Comparison of ENCODE assay signal across 18 cellular contexts in the genomic region with DNA sequence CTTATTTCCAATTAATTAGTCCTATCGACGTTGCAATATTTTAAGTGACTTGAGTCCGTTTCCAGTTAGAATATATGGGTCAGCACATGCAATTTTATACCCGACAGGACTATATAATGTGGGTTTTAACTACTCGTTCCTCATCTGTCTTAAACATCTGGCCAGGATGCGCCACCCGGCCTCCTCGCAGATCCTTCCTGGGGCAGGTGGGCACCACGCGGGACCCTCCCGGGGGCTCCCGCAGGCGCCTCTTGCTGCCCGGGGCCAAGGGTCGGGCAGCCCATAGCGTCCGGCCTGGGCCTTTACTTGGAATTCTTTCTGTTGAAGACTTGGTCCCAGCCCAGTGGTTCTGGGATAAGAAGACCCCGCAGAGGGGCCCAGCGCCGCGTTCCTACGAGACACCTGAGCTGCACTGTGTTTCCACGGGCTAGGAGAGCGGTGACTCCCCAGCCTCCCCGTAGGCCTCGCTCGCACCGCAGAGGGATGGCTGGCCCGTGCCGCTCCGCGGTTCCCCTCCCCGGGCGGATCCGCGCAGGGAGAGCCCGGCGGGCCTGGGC. TPM values are rescaled to one million over a fixed set of nuclear protein-coding genes. Genes with fewer than 3 reads are reported as not detected.
DNase-seq lines count a peak whose midpoint lies in the region; ATAC-seq and TF ChIP-seq lines count a peak whose summit lies in the region.
"Had no signal": no experiment of that assay in that cellular context is flagged by ENCODE, and none has a peak within 500 bp of the region (broad histone marks: within the 10 kb centered on the region; RNA-seq: fewer than 3 reads in every experiment).

No MANE protein-coding gene starts in this region.

- peak; percentile 41 for DNase-seq in activated naive CD8-positive, alpha-beta T cell treated with anti-CD3 and anti-CD28 coated beads, Interleukin-2, amount 10 ng/mL, durations not matched to agents 7 days and 5 days
- no peak for DNase-seq in activated naive CD8-positive, alpha-beta T cell treated with anti-CD3 and anti-CD28 coated beads for 36 hours
- DNase-seq in mammary epithelial cell (no peak), mesendoderm (peak; percentile 20), type B pancreatic cell (ENCODE audit: extremely low spot score, unreplicated experiment) (no peak), G401 (ENCODE audit: low spot score) (no peak), sciatic nerve (ENCODE audit: low spot score) (no peak), GM10266 (ENCODE audit: extremely low spot score) (no peak)
- DNase-seq: Calu3; cerebellar nuclear complex; NCI-H1930; PC-3; stimulated activated CD4-positive, alpha-beta T cell treated with anti-CD3 and anti-CD28 coated beads, Interleukin-15, amount 100 ng/mL, for 24 hours; SW 1271; thyroid gland; WERI-Rb-1 had no signal

- H3K27ac ChIP-seq in mammary epithelial cell (ENCODE audit: insufficient read depth, low read depth, low read length) (no peak overlapping the region), mesendoderm (ENCODE audit: low read depth, low read length) (no peak overlapping the region)
- H3K27ac ChIP-seq: thyroid gland, WERI-Rb-1 had no signal

- H3K4me1 ChIP-seq in mammary epithelial cell (ENCODE audit: insufficient read depth, low read length) (peaks cover 22% of the 10 kb centered on the region), mesendoderm (ENCODE audit: control insufficient read depth, low read depth, low read length) (no peaks in the 10 kb centered on the region)

- H3K56ac ChIP-seq in mesendoderm (ENCODE audit: low read length), result no peak overlapping the region

- no peak overlapping the region for H3K4ac ChIP-seq in mesendoderm (ENCODE audit: low read depth, low read length)

- H3K4me3 Mint-ChIP-seq in activated naive CD8-positive, alpha-beta T cell treated with anti-CD3 and anti-CD28 coated beads, Interleukin-2, amount 10 ng/mL, durations not matched to agents 7 days and 5 days, result no peak overlapping the region
- no peak overlapping the region for H3K4me3 Mint-ChIP-seq in activated naive CD8-positive, alpha-beta T cell treated with anti-CD3 and anti-CD28 coated beads for 36 hours
- peak overlapping the region; percentile 4 for H3K4me3 Mint-ChIP-seq in type B pancreatic cell

- no peak overlapping the region for H2BK120ac ChIP-seq in mesendoderm (ENCODE audit: low read depth, low read length)

- H4K20me1 ChIP-seq in mammary epithelial cell (ENCODE audit: insufficient read depth, low read length), result no peaks in the 10 kb centered on the region

- H2BK15ac ChIP-seq in mesendoderm (replicated peaks; ENCODE audit: low read depth), result no peak overlapping the region

- H3K23ac ChIP-seq in mesendoderm (ENCODE audit: low read length), result no peak overlapping the region

- no TSS peak for BruUV-seq in mammary epithelial cell (replicated peaks; lab: Mats Ljungman, UMichigan)

- H3K27ac Mint-ChIP-seq in activated naive CD8-positive, alpha-beta T cell treated with anti-CD3 and anti-CD28 coated beads, Interleukin-2, amount 10 ng/mL, durations not matched to agents 7 days and 5 days, result peak overlapping the region; percentile 8
- no peak overlapping the region for H3K27ac Mint-ChIP-seq in activated naive CD8-positive, alpha-beta T cell treated with anti-CD3 and anti-CD28 coated beads for 36 hours
- no peak overlapping the region for H3K27ac Mint-ChIP-seq in type B pancreatic cell

- H4K8ac ChIP-seq in mesendoderm (ENCODE audit: low read depth, low read length), result no peak overlapping the region

- no peak overlapping the region for H3K9ac ChIP-seq in mammary epithelial cell (ENCODE audit: insufficient read depth, low read length)
- no peak overlapping the region for H3K9ac ChIP-seq in mesendoderm (ENCODE audit: low read length)

- in situ Hi-C loops in mammary epithelial cell (cut with MboI; ENCODE audit: low sequenced_read_pairs in 2 of 2) (no loop called here), G401 (cut with HindIII; ENCODE audit: low sequenced_read_pairs) (no loop called here)

- H3K4me3 ChIP-seq in mammary epithelial cell (replicated peaks in 1 of 3; ENCODE audit: insufficient read depth in 1 of 3, low read depth in 2 of 3, low read length in 3 of 3) (no peak overlapping the region), mesendoderm (ENCODE audit: low read length) (no peak overlapping the region)
- H3K4me3 ChIP-seq: thyroid gland had no signal

- H3K4me1 Mint-ChIP-seq in activated naive CD8-positive, alpha-beta T cell treated with anti-CD3 and anti-CD28 coated beads, Interleukin-2, amount 10 ng/mL, durations not matched to agents 7 days and 5 days, result peaks cover 14% of the 10 kb centered on the region
- H3K4me1 Mint-ChIP-seq in activated naive CD8-positive, alpha-beta T cell treated with anti-CD3 and anti-CD28 coated beads for 36 hours, result peaks cover 31% of the 10 kb centered on the region
- peaks cover 6% of the 10 kb centered on the region for H3K4me1 Mint-ChIP-seq in type B pancreatic cell (ENCODE audit: unreplicated experiment)

- POLR2A ChIA-PET in activated naive CD8-positive, alpha-beta T cell treated with anti-CD3 and anti-CD28 coated beads, Interleukin-2, amount 10 ng/mL, durations not matched to agents 7 days and 5 days (lab: Charles Lee), result no interaction called here

- WGBS in mammary epithelial cell (ENCODE audit: low coverage, missing lambda C conversion rate), result 52% methylated on average over 16 of the region's 38 CpGs
- WGBS in mesendoderm (ENCODE audit: extremely low coverage, insufficient coverage, low lambda C conversion rate), result no CpG with 5 or more reads among the region's 38 CpGs

- ATAC-seq in activated naive CD8-positive, alpha-beta T cell treated with anti-CD3 and anti-CD28 coated beads, Interleukin-2, amount 10 ng/mL, durations not matched to agents 7 days and 5 days (ENCODE audit: low read depth), result no peak
- ATAC-seq in sciatic nerve, result no peak
- ATAC-seq: PC-3 had no signal

- CTCF ChIA-PET in mammary epithelial cell (lab: Charles Lee; ENCODE audit: low non-redundant PET), result no interaction called here

- peaks cover 82% of the 10 kb centered on the region for H3K27me3 Mint-ChIP-seq in activated naive CD8-positive, alpha-beta T cell treated with anti-CD3 and anti-CD28 coated beads, Interleukin-2, amount 10 ng/mL, durations not matched to agents 7 days and 5 days
- H3K27me3 Mint-ChIP-seq in activated naive CD8-positive, alpha-beta T cell treated with anti-CD3 and anti-CD28 coated beads for 36 hours, result peaks cover 89% of the 10 kb centered on the region
- H3K27me3 Mint-ChIP-seq in type B pancreatic cell, result peaks cover 83% of the 10 kb centered on the region

- TF ChIP-seq CTCF in mammary epithelial cell (conservative IDR thresholded peaks at IDR 0.05 in 1 of 2, IDR thresholded peaks at IDR 0.05 in 1 of 2; ENCODE audit: extremely low read depth in 1 of 2, insufficient read depth in 1 of 2, low read depth in 1 of 2, low read length in 2 of 2) (no peak), type B pancreatic cell (conservative IDR thresholded peaks at IDR 0.05) (no peak), GM10266 (IDR thresholded peaks at IDR 0.05; ENCODE audit: control insufficient read depth, insufficient read depth, low read depth, missing control alignments) (no peak)

- intact Hi-C loops in mammary epithelial cell (cut with micrococcal nuclease), result no loop called here
- intact Hi-C loops in sciatic nerve (cut with DNase I), result no loop called here

- H3K79me2 ChIP-seq in mammary epithelial cell (ENCODE audit: insufficient read depth, low read length) (no peaks in the 10 kb centered on the region), mesendoderm (ENCODE audit: control insufficient read depth, insufficient read depth, low read length) (no peaks in the 10 kb centered on the region)

- H3K18ac ChIP-seq in mesendoderm (ENCODE audit: low read length), result no peak overlapping the region

- dilution Hi-C loops in mammary epithelial cell (cut with HindIII; ENCODE audit: low sequenced_read_pairs), result no loop called here

- no peaks in the 10 kb centered on the region for H3K36me3 Mint-ChIP-seq in activated naive CD8-positive, alpha-beta T cell treated with anti-CD3 and anti-CD28 coated beads, Interleukin-2, amount 10 ng/mL, durations not matched to agents 7 days and 5 days
- no peaks in the 10 kb centered on the region for H3K36me3 Mint-ChIP-seq in activated naive CD8-positive, alpha-beta T cell treated with anti-CD3 and anti-CD28 coated beads for 36 hours
- H3K36me3 Mint-ChIP-seq in type B pancreatic cell, result no peaks in the 10 kb centered on the region

- H3K36me3 ChIP-seq in mammary epithelial cell (ENCODE audit: insufficient read depth, low read length) (no peaks in the 10 kb centered on the region), mesendoderm (ENCODE audit: control insufficient read depth, insufficient read depth, low read length) (no peaks in the 10 kb centered on the region)
- H3K36me3 ChIP-seq: thyroid gland, WERI-Rb-1 had no signal

- H3K9me3 ChIP-seq in mammary epithelial cell (replicated peaks; ENCODE audit: insufficient read depth, low read length), result no peaks in the 10 kb centered on the region
- H3K9me3 ChIP-seq: thyroid gland had no signal

- peak overlapping the region; percentile 60 for H3K4me2 ChIP-seq in mammary epithelial cell (ENCODE audit: insufficient read depth, low read depth, low read length)
- no peak overlapping the region for H3K4me2 ChIP-seq in mesendoderm (ENCODE audit: low read length)

- peak overlapping the region; percentile 51 for H2AFZ ChIP-seq in mammary epithelial cell (ENCODE audit: low read depth, low read length)

- no peaks in the 10 kb centered on the region for H3K79me1 ChIP-seq in mesendoderm (ENCODE audit: low read length)

- H3K27me3 ChIP-seq in mammary epithelial cell (ENCODE audit: insufficient read depth, low read length), result peaks cover 13% of the 10 kb centered on the region
- H3K27me3 ChIP-seq in mesendoderm (ENCODE audit: insufficient read depth, low read length, poor library complexity), result peaks cover 88% of the 10 kb centered on the region

- H4K5ac ChIP-seq in mesendoderm (ENCODE audit: low read length), result no peak overlapping the region

- no peak overlapping the region for H2AK5ac ChIP-seq in mesendoderm (ENCODE audit: low read length)

- no peaks in the 10 kb centered on the region for H3K9me3 Mint-ChIP-seq in activated naive CD8-positive, alpha-beta T cell treated with anti-CD3 and anti-CD28 coated beads, Interleukin-2, amount 10 ng/mL, durations not matched to agents 7 days and 5 days
- H3K9me3 Mint-ChIP-seq in activated naive CD8-positive, alpha-beta T cell treated with anti-CD3 and anti-CD28 coated beads for 36 hours, result no peaks in the 10 kb centered on the region
- no peaks in the 10 kb centered on the region for H3K9me3 Mint-ChIP-seq in type B pancreatic cell

- no peak overlapping the region for H2BK5ac ChIP-seq in mesendoderm (ENCODE audit: low read length)

RNA-seq across cellular contexts. Expression of a gene that starts 10.1 kb away (rescaled TPM):
- not detected for total RNA-seq in activated naive CD8-positive, alpha-beta T cell treated with anti-CD3 and anti-CD28 coated beads, Interleukin-2, amount 10 ng/mL, durations not matched to agents 7 days and 5 days
- total RNA-seq in activated naive CD8-positive, alpha-beta T cell treated with anti-CD3 and anti-CD28 coated beads for 36 hours, result not detected
- total RNA-seq in mammary epithelial cell, result 1 to 10 TPM in 1 of 2 donors, under 1 TPM in 1; 0.50 to 5.1 TPM
- 0.10 TPM for polyA plus RNA-seq in mammary epithelial cell
- 1.3 TPM for polyA minus RNA-seq in mammary epithelial cell
- polyA plus RNA-seq in mesendoderm (2013, experiment 1 of 2), result 0.20 TPM
- 0.24 TPM for polyA plus RNA-seq in mesendoderm (2013, experiment 2 of 2)
- 14.9 and 27.0 TPM in 2 replicates for total RNA-seq in type B pancreatic cell (ENCODE audit: low replicate concordance)
- 1.0 and 1.6 TPM in 2 replicates for total RNA-seq in G401 (2014; rRNA removed; shearing (Covaris generic))
- not detected for total RNA-seq in sciatic nerve
- total RNA-seq: glomerular endothelial cell, M059J, thyroid gland had no signal

Comparison
In these comparisons a context has a peak if more than half of its experiments do, and no peak if none do; other contexts are left out.
1. DNase-seq: peak in activated naive CD8-positive, alpha-beta T cell treated with anti-CD3 and anti-CD28 coated beads, Interleukin-2, amount 10 ng/mL, durations not matched to agents 7 days and 5 days (single experiment) and mesendoderm (single experiment); none in activated naive CD8-positive, alpha-beta T cell treated with anti-CD3 and anti-CD28 coated beads for 36 hours (single experiment), mammary epithelial cell (single experiment), type B pancreatic cell (single experiment), G401 (single experiment), sciatic nerve (single experiment) and GM10266 (single experiment).